1 cellular context compared by ENCODE assay signal in the genomic region with DNA sequence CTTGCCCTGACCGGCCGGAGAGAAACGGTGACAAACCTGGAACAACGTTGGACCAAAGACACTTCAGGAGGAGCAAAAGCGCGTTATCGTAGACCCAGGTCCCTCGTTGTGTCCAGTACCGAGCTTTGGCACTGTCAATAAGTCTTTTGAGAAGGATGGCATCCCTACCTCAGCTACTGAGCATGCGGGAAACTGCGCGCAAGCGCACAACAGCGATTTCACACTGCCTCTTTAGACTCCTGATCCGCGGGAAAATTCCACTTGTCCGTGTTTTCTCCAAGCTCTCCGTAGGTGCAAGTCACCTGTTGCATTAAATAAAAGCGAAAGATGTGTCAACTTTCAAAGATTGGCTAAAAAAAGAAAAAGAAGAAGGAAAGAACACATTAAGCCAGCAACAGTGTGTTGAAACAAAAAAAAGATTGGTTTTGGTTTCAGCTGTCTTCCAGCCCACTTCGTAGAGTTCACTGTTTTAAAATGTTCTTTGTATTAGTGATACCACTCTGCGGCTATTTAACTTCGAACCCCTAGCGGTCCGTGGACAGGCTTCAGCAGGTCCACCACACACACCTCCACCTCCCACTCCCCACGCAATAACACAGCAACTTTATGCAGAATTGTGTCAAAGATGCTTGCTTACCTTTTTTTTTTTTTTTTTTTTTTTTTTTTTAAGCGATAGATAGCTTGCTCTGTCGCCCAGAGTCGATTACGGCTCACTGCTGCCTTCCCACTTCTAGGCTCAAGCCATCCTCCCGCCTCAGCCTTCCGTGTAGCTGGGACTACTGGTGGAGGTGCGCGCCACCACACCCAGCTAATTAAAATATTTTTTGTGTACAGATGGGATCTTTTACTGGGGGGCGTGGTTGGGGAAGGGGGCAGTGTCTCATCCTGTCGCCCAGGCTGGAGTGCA.
A peak's percentile ranks its signal among the peaks of the same experiment; 100 is the strongest.
TF ChIP-seq lines count a peak whose summit lies in the region.

A gene with protein sequence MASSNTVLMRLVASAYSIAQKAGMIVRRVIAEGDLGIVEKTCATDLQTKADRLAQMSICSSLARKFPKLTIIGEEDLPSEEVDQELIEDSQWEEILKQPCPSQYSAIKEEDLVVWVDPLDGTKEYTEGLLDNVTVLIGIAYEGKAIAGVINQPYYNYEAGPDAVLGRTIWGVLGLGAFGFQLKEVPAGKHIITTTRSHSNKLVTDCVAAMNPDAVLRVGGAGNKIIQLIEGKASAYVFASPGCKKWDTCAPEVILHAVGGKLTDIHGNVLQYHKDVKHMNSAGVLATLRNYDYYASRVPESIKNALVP (minus strand): TSS at position 139 of the 907 bp plus-strand sequence. CDS start 9,942 bp downstream, outside the sequence.

TF ChIP-seq in HepG2, 621 proteins besides CTCF, POLR2A, EP300 and RAD21 (continued from another document and continues in another):
- TF ChIP-seq, protein P1, sequence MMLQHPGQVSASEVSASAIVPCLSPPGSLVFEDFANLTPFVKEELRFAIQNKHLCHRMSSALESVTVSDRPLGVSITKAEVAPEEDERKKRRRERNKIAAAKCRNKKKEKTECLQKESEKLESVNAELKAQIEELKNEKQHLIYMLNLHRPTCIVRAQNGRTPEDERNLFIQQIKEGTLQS (CRISPR knock-in tag; IDR thresholded peaks at IDR 0.05) = no peak
- TF ChIP-seq U2AF1 (optimal IDR thresholded peaks at IDR 0.05; ENCODE audit: low read depth, low read length) = no peak
- no peak for TF ChIP-seq SRSF1 (optimal IDR thresholded peaks at IDR 0.05; ENCODE audit: low read depth, low read length)
- no peak for TF ChIP-seq GLI4 (CRISPR knock-in tag; IDR thresholded peaks at IDR 0.05; ENCODE audit: borderline replicate concordance)
- TF ChIP-seq, protein P2, sequence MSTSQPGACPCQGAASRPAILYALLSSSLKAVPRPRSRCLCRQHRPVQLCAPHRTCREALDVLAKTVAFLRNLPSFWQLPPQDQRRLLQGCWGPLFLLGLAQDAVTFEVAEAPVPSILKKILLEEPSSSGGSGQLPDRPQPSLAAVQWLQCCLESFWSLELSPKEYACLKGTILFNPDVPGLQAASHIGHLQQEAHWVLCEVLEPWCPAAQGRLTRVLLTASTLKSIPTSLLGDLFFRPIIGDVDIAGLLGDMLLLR (CRISPR knock-in tag; IDR thresholded peaks at IDR 0.05) = no peak
- no peak for TF ChIP-seq ATAD3A (CRISPR knock-in tag; IDR thresholded peaks at IDR 0.05)
- TF ChIP-seq ZNF749 (CRISPR knock-in tag; IDR thresholded peaks at IDR 0.05; ENCODE audit: borderline replicate concordance) = peak; percentile 74; the same call in 1 of the 2 replicates
- TF ChIP-seq, protein P3, sequence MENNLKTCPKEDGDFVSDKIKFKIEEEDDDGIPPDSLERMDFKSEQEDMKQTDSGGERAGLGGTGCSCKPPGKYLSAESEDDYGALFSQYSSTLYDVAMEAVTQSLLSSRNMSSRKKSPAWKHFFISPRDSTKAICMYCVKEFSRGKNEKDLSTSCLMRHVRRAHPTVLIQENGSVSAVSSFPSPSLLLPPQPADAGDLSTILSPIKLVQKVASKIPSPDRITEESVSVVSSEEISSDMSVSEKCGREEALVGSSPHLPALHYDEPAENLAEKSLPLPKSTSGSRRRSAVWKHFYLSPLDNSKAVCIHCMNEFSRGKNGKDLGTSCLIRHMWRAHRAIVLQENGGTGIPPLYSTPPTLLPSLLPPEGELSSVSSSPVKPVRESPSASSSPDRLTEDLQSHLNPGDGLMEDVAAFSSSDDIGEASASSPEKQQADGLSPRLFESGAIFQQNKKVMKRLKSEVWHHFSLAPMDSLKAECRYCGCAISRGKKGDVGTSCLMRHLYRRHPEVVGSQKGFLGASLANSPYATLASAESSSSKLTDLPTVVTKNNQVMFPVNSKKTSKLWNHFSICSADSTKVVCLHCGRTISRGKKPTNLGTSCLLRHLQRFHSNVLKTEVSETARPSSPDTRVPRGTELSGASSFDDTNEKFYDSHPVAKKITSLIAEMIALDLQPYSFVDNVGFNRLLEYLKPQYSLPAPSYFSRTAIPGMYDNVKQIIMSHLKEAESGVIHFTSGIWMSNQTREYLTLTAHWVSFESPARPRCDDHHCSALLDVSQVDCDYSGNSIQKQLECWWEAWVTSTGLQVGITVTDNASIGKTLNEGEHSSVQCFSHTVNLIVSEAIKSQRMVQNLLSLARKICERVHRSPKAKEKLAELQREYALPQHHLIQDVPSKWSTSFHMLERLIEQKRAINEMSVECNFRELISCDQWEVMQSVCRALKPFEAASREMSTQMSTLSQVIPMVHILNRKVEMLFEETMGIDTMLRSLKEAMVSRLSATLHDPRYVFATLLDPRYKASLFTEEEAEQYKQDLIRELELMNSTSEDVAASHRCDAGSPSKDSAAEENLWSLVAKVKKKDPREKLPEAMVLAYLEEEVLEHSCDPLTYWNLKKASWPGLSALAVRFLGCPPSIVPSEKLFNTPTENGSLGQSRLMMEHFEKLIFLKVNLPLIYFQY (CRISPR knock-in tag; IDR thresholded peaks at IDR 0.05; ENCODE audit: borderline replicate concordance) = peak; percentile 47; the same call in 1 of the 2 replicates
- TF ChIP-seq, protein P4, sequence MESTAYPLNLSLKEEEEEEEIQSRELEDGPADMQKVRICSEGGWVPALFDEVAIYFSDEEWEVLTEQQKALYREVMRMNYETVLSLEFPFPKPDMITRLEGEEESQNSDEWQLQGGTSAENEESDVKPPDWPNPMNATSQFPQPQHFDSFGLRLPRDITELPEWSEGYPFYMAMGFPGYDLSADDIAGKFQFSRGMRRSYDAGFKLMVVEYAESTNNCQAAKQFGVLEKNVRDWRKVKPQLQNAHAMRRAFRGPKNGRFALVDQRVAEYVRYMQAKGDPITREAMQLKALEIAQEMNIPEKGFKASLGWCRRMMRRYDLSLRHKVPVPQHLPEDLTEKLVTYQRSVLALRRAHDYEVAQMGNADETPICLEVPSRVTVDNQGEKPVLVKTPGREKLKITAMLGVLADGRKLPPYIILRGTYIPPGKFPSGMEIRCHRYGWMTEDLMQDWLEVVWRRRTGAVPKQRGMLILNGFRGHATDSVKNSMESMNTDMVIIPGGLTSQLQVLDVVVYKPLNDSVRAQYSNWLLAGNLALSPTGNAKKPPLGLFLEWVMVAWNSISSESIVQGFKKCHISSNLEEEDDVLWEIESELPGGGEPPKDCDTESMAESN (CRISPR knock-in tag; conservative IDR thresholded peaks at IDR 0.05) = no peak
- TF ChIP-seq NRL (CRISPR knock-in tag; IDR thresholded peaks at IDR 0.05; ENCODE audit: borderline replicate concordance) = no peak
- TF ChIP-seq, protein P5, sequence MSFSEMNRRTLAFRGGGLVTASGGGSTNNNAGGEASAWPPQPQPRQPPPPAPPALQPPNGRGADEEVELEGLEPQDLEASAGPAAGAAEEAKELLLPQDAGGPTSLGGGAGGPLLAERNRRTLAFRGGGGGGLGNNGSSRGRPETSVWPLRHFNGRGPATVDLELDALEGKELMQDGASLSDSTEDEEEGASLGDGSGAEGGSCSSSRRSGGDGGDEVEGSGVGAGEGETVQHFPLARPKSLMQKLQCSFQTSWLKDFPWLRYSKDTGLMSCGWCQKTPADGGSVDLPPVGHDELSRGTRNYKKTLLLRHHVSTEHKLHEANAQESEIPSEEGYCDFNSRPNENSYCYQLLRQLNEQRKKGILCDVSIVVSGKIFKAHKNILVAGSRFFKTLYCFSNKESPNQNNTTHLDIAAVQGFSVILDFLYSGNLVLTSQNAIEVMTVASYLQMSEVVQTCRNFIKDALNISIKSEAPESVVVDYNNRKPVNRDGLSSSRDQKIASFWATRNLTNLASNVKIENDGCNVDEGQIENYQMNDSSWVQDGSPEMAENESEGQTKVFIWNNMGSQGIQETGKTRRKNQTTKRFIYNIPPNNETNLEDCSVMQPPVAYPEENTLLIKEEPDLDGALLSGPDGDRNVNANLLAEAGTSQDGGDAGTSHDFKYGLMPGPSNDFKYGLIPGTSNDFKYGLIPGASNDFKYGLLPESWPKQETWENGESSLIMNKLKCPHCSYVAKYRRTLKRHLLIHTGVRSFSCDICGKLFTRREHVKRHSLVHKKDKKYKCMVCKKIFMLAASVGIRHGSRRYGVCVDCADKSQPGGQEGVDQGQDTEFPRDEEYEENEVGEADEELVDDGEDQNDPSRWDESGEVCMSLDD (CRISPR knock-in tag; IDR thresholded peaks at IDR 0.05; ENCODE audit: borderline replicate concordance) = no peak
- TF ChIP-seq ZFAT (CRISPR knock-in tag; conservative IDR thresholded peaks at IDR 0.05) = no peak
- peak; percentile 57 for TF ChIP-seq GATAD2A (CRISPR knock-in tag; IDR thresholded peaks at IDR 0.05)
- TF ChIP-seq CCDC6 (CRISPR knock-in tag; IDR thresholded peaks at IDR 0.05) = peak; percentile 36; the same call in 1 of the 2 replicates
- TF ChIP-seq, protein P6, sequence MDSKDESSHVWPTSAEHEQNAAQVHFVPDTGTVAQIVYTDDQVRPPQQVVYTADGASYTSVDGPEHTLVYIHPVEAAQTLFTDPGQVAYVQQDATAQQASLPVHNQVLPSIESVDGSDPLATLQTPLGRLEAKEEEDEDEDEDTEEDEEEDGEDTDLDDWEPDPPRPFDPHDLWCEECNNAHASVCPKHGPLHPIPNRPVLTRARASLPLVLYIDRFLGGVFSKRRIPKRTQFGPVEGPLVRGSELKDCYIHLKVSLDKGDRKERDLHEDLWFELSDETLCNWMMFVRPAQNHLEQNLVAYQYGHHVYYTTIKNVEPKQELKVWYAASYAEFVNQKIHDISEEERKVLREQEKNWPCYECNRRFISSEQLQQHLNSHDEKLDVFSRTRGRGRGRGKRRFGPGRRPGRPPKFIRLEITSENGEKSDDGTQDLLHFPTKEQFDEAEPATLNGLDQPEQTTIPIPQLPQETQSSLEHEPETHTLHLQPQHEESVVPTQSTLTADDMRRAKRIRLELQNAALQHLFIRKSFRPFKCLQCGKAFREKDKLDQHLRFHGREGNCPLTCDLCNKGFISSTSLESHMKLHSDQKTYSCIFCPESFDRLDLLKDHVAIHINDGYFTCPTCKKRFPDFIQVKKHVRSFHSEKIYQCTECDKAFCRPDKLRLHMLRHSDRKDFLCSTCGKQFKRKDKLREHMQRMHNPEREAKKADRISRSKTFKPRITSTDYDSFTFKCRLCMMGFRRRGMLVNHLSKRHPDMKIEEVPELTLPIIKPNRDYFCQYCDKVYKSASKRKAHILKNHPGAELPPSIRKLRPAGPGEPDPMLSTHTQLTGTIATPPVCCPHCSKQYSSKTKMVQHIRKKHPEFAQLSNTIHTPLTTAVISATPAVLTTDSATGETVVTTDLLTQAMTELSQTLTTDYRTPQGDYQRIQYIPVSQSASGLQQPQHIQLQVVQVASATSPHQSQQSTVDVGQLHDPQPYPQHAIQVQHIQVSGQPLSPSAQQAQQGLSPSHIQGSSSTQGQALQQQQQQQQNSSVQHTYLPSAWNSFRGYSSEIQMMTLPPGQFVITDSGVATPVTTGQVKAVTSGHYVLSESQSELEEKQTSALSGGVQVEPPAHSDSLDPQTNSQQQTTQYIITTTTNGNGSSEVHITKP (CRISPR knock-in tag; IDR thresholded peaks at IDR 0.05; ENCODE audit: low read depth) = no peak
- TF ChIP-seq ATRX (CRISPR knock-in tag; IDR thresholded peaks at IDR 0.05; ENCODE audit: borderline replicate concordance) = no peak
- TF ChIP-seq, protein P7, sequence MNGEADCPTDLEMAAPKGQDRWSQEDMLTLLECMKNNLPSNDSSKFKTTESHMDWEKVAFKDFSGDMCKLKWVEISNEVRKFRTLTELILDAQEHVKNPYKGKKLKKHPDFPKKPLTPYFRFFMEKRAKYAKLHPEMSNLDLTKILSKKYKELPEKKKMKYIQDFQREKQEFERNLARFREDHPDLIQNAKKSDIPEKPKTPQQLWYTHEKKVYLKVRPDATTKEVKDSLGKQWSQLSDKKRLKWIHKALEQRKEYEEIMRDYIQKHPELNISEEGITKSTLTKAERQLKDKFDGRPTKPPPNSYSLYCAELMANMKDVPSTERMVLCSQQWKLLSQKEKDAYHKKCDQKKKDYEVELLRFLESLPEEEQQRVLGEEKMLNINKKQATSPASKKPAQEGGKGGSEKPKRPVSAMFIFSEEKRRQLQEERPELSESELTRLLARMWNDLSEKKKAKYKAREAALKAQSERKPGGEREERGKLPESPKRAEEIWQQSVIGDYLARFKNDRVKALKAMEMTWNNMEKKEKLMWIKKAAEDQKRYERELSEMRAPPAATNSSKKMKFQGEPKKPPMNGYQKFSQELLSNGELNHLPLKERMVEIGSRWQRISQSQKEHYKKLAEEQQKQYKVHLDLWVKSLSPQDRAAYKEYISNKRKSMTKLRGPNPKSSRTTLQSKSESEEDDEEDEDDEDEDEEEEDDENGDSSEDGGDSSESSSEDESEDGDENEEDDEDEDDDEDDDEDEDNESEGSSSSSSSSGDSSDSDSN (CRISPR knock-in tag; IDR thresholded peaks at IDR 0.05) = peak; percentile 42
- no peak for TF ChIP-seq ZSCAN22 (CRISPR knock-in tag; IDR thresholded peaks at IDR 0.05)
- TF ChIP-seq ZNF589 (CRISPR knock-in tag; conservative IDR thresholded peaks at IDR 0.05) = no peak
- TF ChIP-seq HCFC1 (IDR thresholded peaks at IDR 0.05; ENCODE audit: low read depth, low read length) = peak; percentile 38; the same call in 1 of the 2 replicates
- TF ChIP-seq HDAC2 (CRISPR knock-in tag; IDR thresholded peaks at IDR 0.05) = peak; percentile 58
- TF ChIP-seq ZNF557 (CRISPR knock-in tag; IDR thresholded peaks at IDR 0.05) = no peak
- TF ChIP-seq, protein P8, sequence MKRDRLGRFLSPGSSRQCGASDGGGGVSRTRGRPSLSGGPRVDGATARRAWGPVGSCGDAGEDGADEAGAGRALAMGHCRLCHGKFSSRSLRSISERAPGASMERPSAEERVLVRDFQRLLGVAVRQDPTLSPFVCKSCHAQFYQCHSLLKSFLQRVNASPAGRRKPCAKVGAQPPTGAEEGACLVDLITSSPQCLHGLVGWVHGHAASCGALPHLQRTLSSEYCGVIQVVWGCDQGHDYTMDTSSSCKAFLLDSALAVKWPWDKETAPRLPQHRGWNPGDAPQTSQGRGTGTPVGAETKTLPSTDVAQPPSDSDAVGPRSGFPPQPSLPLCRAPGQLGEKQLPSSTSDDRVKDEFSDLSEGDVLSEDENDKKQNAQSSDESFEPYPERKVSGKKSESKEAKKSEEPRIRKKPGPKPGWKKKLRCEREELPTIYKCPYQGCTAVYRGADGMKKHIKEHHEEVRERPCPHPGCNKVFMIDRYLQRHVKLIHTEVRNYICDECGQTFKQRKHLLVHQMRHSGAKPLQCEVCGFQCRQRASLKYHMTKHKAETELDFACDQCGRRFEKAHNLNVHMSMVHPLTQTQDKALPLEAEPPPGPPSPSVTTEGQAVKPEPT (CRISPR knock-in tag; IDR thresholded peaks at IDR 0.05; ENCODE audit: low read depth) = no peak
- no peak for TF ChIP-seq MAZ (IDR thresholded peaks at IDR 0.05; ENCODE audit: borderline replicate concordance, low read depth, low read length)
- TF ChIP-seq MAZ (CRISPR knock-in tag; IDR thresholded peaks at IDR 0.05; ENCODE audit: low read depth) = peak; percentile 32; the same call in 1 of the 2 replicates
- TF ChIP-seq, protein P9, sequence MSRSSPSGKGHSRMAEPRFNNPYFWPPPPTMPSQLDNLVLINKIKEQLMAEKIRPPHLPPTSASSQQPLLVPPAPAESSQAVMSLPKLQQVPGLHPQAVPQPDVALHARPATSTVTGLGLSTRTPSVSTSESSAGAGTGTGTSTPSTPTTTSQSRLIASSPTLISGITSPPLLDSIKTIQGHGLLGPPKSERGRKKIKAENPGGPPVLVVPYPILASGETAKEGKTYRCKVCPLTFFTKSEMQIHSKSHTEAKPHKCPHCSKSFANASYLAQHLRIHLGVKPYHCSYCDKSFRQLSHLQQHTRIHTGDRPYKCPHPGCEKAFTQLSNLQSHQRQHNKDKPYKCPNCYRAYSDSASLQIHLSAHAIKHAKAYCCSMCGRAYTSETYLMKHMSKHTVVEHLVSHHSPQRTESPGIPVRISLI (CRISPR knock-in tag; IDR thresholded peaks at IDR 0.05; ENCODE audit: borderline replicate concordance) = peak; percentile 46; the same call in 1 of the 2 replicates
- TF ChIP-seq PHF21A (CRISPR knock-in tag; IDR thresholded peaks at IDR 0.05) = peak; percentile 83
